Comparison of ENCODE assay signal across 15 cellular contexts in genomic region chr10:94680544-94680943, GRCh38. TPM values are rescaled to one million over a fixed set of nuclear protein-coding genes. Genes with fewer than 3 reads are reported as not detected.
DNase-seq lines count a peak whose midpoint lies in the region; ATAC-seq, FAIRE-seq and TF ChIP-seq lines count a peak whose summit lies in the region.
"Had no signal": no experiment of that assay in that cellular context is flagged by ENCODE, and none has a peak within 500 bp of the region (broad histone marks: within the 10 kb centered on the region; RNA-seq: fewer than 3 reads in every experiment).

No MANE protein-coding gene starts in this region.

- H3K36me3 ChIP-seq in small intestine (ENCODE audit: control insufficient read depth in 2 of 2, insufficient read depth in 2 of 2, low read length in 2 of 2) = no peaks in the 10 kb centered on the region

- no peak overlapping the region for H3K4me3 ChIP-seq in epithelial cell of proximal tubule (ENCODE audit: low read depth, low read length)
- no peak overlapping the region for H3K4me3 ChIP-seq in small intestine (ENCODE audit: low read depth in 1 of 2, low read length in 2 of 2)

- peaks cover 0 to 3% of the 10 kb centered on the region in 2 donors for H3K4me1 ChIP-seq in small intestine (ENCODE audit: control insufficient read depth in 2 of 2, insufficient read depth in 1 of 2, low read depth in 1 of 2, low read length in 1 of 2)

- peak; percentile 69 for ATAC-seq in GM19467 (IDR thresholded peaks at IDR 0.05; ENCODE audit: unreplicated experiment)
- peak; percentile 84 for ATAC-seq in HG03457 (IDR thresholded peaks at IDR 0.05; ENCODE audit: unreplicated experiment)
- ATAC-seq in HG03025 (IDR thresholded peaks at IDR 0.05; ENCODE audit: low FRiP score, unreplicated experiment) = no peak
- ATAC-seq in GM19035 (IDR thresholded peaks at IDR 0.05; ENCODE audit: unreplicated experiment) = no peak
- ATAC-seq: stimulated activated memory B cell treated with anti-CD40 and anti-IgM and Interleukin-4, amounts not matched to agents 10 μg/mL and 1 μg/mL and 100 μg/mL, for 72 hours had no signal

- peak overlapping the region in 1 of 2 donors; percentile 54 for H3K27ac ChIP-seq in small intestine (ENCODE audit: low read depth in 1 of 2, low read length in 1 of 2)

- H3K27me3 ChIP-seq in small intestine (ENCODE audit: control insufficient read depth in 2 of 2, insufficient read depth in 2 of 2, low read length in 2 of 2) = no peaks in the 10 kb centered on the region

- TF ChIP-seq CTCF in epithelial cell of proximal tubule (conservative IDR thresholded peaks at IDR 0.05; ENCODE audit: low read depth, low read length) = no peak

- 4 to 29% (median 11%) methylated on average over 1 of the region's 1 CpG for WGBS in small intestine, 3 donors

- peak; percentile 97 for FAIRE-seq in small intestine (lab: Jason Lieb, UNC)

- DNase-seq in epithelial cell of proximal tubule (ENCODE audit: low read depth) (peak; percentile 96), small intestine (peak; percentile 95), HK-2 (ENCODE audit: unreplicated experiment) (no peak)
- DNase-seq: activated naive CD4-positive, alpha-beta T cell treated with anti-CD3 and anti-CD28 coated beads, Interleukin-2, amount 10 ng/mL, durations not matched to agents 7 days and 5 days; cortex of kidney; NCI-H1436 treated with DMSO at 0.1 percent for 48 hours; posterior cingulate gyrus had no signal

- H3K9me3 ChIP-seq in small intestine (ENCODE audit: control insufficient read depth, low read depth) = no peaks in the 10 kb centered on the region

RNA-seq across cellular contexts. Expression of gene CYP2C18, which starts 3.0 kb away (rescaled TPM):
- 0.14 TPM in 1 of 2 replicates, not detected in the other for total RNA-seq in epithelial cell of proximal tubule
- polyA plus RNA-seq in small intestine = 10 to 100 TPM; 17.1 to 91.9 (median 69.7) TPM
- total RNA-seq: glomerular endothelial cell; mesothelial cell of epicardium; T-helper 1 cell treated with Interleukin-12 subunit alpha and Interleukin-12 subunit beta and Interleukin-4 antibody, amounts not matched to agents 30 ng/mL and 1 ng/mL, for 36 hours had no signal

Comparison
In these comparisons a context has a peak if more than half of its experiments do, and no peak if none do; other contexts are left out.
1. ATAC-seq: peak in GM19467 (single experiment) and HG03457 (single experiment); none in HG03025 (single experiment) and GM19035 (single experiment).